Comparison of ENCODE assay signal across 12 cellular contexts in the genomic region with DNA sequence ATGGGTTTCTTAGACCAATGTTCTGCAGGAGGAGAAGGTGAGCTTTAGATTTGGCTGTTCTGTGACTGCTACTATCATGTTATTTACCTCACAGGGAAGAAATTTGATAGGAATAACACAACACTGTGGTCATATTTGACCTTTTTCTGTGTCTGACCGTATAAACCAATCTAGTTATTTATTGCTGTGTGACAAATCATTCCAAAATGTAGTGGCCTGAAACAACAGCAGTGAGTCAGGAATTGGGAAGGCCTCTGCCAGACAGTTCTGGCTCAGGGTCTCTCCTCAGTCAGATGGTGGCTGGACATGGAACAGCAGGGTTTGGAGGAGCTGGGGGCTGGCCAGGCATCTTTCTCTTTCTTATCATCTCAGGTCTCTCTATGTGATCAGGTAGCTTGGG. TPM values are rescaled to one million over a fixed set of nuclear protein-coding genes. Genes with fewer than 3 reads are reported as not detected.
DNase-seq lines count a peak whose midpoint lies in the region; ATAC-seq and TF ChIP-seq lines count a peak whose summit lies in the region.
"Had no signal": no experiment of that assay in that cellular context is flagged by ENCODE, and none has a peak within 500 bp of the region (broad histone marks: within the 10 kb centered on the region; RNA-seq: fewer than 3 reads in every experiment).

No MANE protein-coding gene starts in this region.

- peaks cover 69% of the 10 kb centered on the region for H3K4me1 Mint-ChIP-seq in activated T-helper 1 cell treated with anti-CD3 and anti-CD28 coated beads, Interleukin-12 subunit alpha, Interleukin-12 subunit beta, Interleukin-2, Interleukin-4 antibody, amounts not matched to agents 30 ng/mL and 10 ng/mL and 1 ng/mL, durations not matched to agents 14 hours and 24 hours and 36 hours (ENCODE audit: low read depth)
- peaks cover 98 to 100% of the 10 kb centered on the region in 2 donors for H3K4me1 Mint-ChIP-seq in immature natural killer cell

- no peaks in the 10 kb centered on the region for H3K27me3 Mint-ChIP-seq in activated T-helper 1 cell treated with anti-CD3 and anti-CD28 coated beads, Interleukin-12 subunit alpha, Interleukin-12 subunit beta, Interleukin-2, Interleukin-4 antibody, amounts not matched to agents 30 ng/mL and 10 ng/mL and 1 ng/mL, durations not matched to agents 14 hours and 24 hours and 36 hours (ENCODE audit: insufficient read depth)
- H3K27me3 Mint-ChIP-seq in immature natural killer cell (ENCODE audit: low read depth in 3 of 3): no peaks in the 10 kb centered on the region

- no peak overlapping the region for H3K27ac ChIP-seq in AG04450 (ENCODE audit: low read depth, low read length)

- no peak for TF ChIP-seq CTCF in AG04450 (IDR thresholded peaks at IDR 0.05; ENCODE audit: low read depth, low read length)

- POLR2A ChIA-PET in AG04450 (lab: Yijun Ruan, JAX): interaction anchor here (0.5 to 1.5 kb wide), 7 partner anchors 8 to 271 kb away, joined by 3 to 7 read pairs (median 3); no protein-coding TSS in a partner anchor

- intact Hi-C loops in activated T-helper 1 cell treated with anti-CD3 and anti-CD28 coated beads, Interleukin-12 subunit alpha, Interleukin-12 subunit beta, Interleukin-2, Interleukin-4 antibody, amounts not matched to agents 30 ng/mL and 10 ng/mL and 1 ng/mL, durations not matched to agents 14 hours and 24 hours and 36 hours (cut with micrococcal nuclease): no loop called here

- DNase-seq in AG04450 (ENCODE audit: low read depth, low spot score) (peak; percentile 59), HCEC 1CT (peak; percentile 81), immature natural killer cell (no peak), NCI-H146 (lab: John Stamatoyannopoulos, UW) (no peak), NCI-H2171 (lab: John Stamatoyannopoulos, UW) (no peak)
- DNase-seq in activated T-helper 1 cell treated with anti-CD3 and anti-CD28 coated beads, Interleukin-12 subunit alpha, Interleukin-12 subunit beta, Interleukin-2, Interleukin-4 antibody, amounts not matched to agents 30 ng/mL and 10 ng/mL and 1 ng/mL, durations not matched to agents 14 hours and 24 hours and 36 hours (ENCODE audit: low spot score): no peak
- DNase-seq: left ventricle myocardium superior; NCI-H2171 treated with DMSO at 0.1 percent for 48 hours; stimulated activated CD4-positive, alpha-beta T cell treated with anti-CD3 and anti-CD28 coated beads, Interleukin-15, amount 100 ng/mL, for 24 hours had no signal

- peak overlapping the region; percentile 20 for H3K4me3 Mint-ChIP-seq in activated T-helper 1 cell treated with anti-CD3 and anti-CD28 coated beads, Interleukin-12 subunit alpha, Interleukin-12 subunit beta, Interleukin-2, Interleukin-4 antibody, amounts not matched to agents 30 ng/mL and 10 ng/mL and 1 ng/mL, durations not matched to agents 14 hours and 24 hours and 36 hours
- peak overlapping the region; percentile 22 to 67 (median 27) for H3K4me3 Mint-ChIP-seq in immature natural killer cell

- peak overlapping the region; percentile 57 for H3K27ac Mint-ChIP-seq in activated T-helper 1 cell treated with anti-CD3 and anti-CD28 coated beads, Interleukin-12 subunit alpha, Interleukin-12 subunit beta, Interleukin-2, Interleukin-4 antibody, amounts not matched to agents 30 ng/mL and 10 ng/mL and 1 ng/mL, durations not matched to agents 14 hours and 24 hours and 36 hours
- H3K27ac Mint-ChIP-seq in immature natural killer cell: peak overlapping the region; percentile 78 to 98 (median 92)

- CTCF ChIA-PET in AG04450 (lab: Charles Lee): interaction anchor here (1.0 to 1.2 kb wide), 2 partner anchors 89 to 115 kb away, joined by 3 to 4 read pairs; no protein-coding TSS in a partner anchor

- peaks cover 61% of the 10 kb centered on the region for H3K36me3 Mint-ChIP-seq in activated T-helper 1 cell treated with anti-CD3 and anti-CD28 coated beads, Interleukin-12 subunit alpha, Interleukin-12 subunit beta, Interleukin-2, Interleukin-4 antibody, amounts not matched to agents 30 ng/mL and 10 ng/mL and 1 ng/mL, durations not matched to agents 14 hours and 24 hours and 36 hours (ENCODE audit: low read depth)
- peaks cover 6 to 48% (median 35%) of the 10 kb centered on the region in 3 donors for H3K36me3 Mint-ChIP-seq in immature natural killer cell

- ATAC-seq in GM21528 (IDR thresholded peaks at IDR 0.05; ENCODE audit: low FRiP score, unreplicated experiment) (no peak), GM18909 (IDR thresholded peaks at IDR 0.05; ENCODE audit: poor library complexity, unreplicated experiment) (no peak)
- ATAC-seq: left ventricle myocardium superior had no signal

- peaks cover 8% of the 10 kb centered on the region for H3K9me3 Mint-ChIP-seq in activated T-helper 1 cell treated with anti-CD3 and anti-CD28 coated beads, Interleukin-12 subunit alpha, Interleukin-12 subunit beta, Interleukin-2, Interleukin-4 antibody, amounts not matched to agents 30 ng/mL and 10 ng/mL and 1 ng/mL, durations not matched to agents 14 hours and 24 hours and 36 hours
- H3K9me3 Mint-ChIP-seq in immature natural killer cell: no peaks in the 10 kb centered on the region

- no peak overlapping the region for H3K4me3 ChIP-seq in AG04450 (ENCODE audit: low read depth, low read length)
- H3K4me3 ChIP-seq: HAP-1 had no signal

- peaks cover 3% of the 10 kb centered on the region for H3K27me3 ChIP-seq in AG04450 (ENCODE audit: control insufficient read depth, insufficient read depth, low read length)

- H3K9me3 ChIP-seq in AG04450 (ENCODE audit: control insufficient read depth, insufficient read depth, low read length): peaks cover 9% of the 10 kb centered on the region; the same call in 1 of the 2 replicates

RNA-seq across cellular contexts. Expression of gene RIPOR2, which starts 33.0 kb away (rescaled TPM):
- polyA plus RNA-seq in AG04450 (2011; rRNA removed) (7.3 TPM in 2 replicates), immature natural killer cell (100 to 1,000 TPM; 262 to 392 (median 334) TPM)
- 10.6 and 10.9 TPM in 2 replicates for polyA minus RNA-seq in AG04450 (2011; rRNA and poly(A)+ RNA removed)
- 30.8 and 31.1 TPM in 2 replicates for total RNA-seq in activated T-helper 1 cell treated with anti-CD3 and anti-CD28 coated beads, Interleukin-12 subunit alpha, Interleukin-12 subunit beta, Interleukin-2, Interleukin-4 antibody, amounts not matched to agents 30 ng/mL and 10 ng/mL and 1 ng/mL, durations not matched to agents 14 hours and 24 hours and 36 hours

Comparison
In these comparisons a context has a peak if more than half of its experiments do, and no peak if none do; other contexts are left out.
1. DNase-seq: peak in AG04450 (single experiment) and HCEC 1CT (single experiment); none in activated T-helper 1 cell treated with anti-CD3 and anti-CD28 coated beads, Interleukin-12 subunit alpha, Interleukin-12 subunit beta, Interleukin-2, Interleukin-4 antibody, amounts not matched to agents 30 ng/mL and 10 ng/mL and 1 ng/mL, durations not matched to agents 14 hours and 24 hours and 36 hours (single experiment), immature natural killer cell (0 of 3), NCI-H146 (single experiment) and NCI-H2171 (single experiment).
2. RNA of gene RIPOR2, which starts 33.0 kb away (polyA plus RNA-seq): 262 to 392 TPM in immature natural killer cell; 7.3 TPM in AG04450; every median in the first group is over 10 times any median in the second.